In the genomic region with DNA sequence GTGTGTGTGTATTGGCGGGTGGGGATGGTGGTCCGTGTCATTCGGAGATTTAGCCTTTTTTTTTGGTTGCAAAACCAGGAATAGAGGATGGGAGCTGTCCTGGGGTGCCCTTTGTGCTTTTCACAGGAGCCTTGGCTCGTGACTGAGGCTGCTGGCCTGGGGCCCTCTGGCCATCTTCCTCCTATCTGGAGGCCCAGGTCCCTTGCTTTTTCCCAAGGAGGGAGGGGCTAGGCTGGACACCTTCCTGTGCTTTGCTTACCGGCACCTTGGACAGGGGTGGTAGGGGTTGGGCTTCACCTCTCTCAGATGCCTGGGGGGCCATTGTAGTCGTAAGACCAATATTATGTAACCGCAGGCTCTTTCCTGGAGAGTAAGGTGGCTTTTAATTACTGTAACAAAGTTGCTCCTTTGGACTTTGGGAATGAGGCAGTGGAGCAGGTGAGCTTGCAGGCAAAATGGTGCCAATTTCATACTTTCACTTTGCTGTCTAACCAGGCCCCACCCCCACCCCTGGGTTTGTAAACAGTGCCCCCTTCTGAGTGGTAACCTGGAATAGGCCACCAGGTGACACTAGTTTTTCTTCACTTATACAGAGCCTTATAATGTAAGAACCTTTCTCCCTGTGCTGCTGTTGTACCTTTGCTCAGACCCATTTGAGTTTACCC, we compare ENCODE assay signal across 8 cellular contexts.
DNase-seq lines count a peak whose midpoint lies in the region; ATAC-seq lines count a peak whose summit lies in the region.

No MANE protein-coding gene starts in this region.

- peak overlapping the region; percentile 80 to 82 for H3K9ac ChIP-seq in stomach smooth muscle (ENCODE audit: low read length in 2 of 2)

- H3K4me3 ChIP-seq in stomach smooth muscle (ENCODE audit: low read length in 2 of 2): peak overlapping the region; percentile 89 to 90

- H3K9me3 ChIP-seq in stomach smooth muscle (ENCODE audit: control insufficient read depth in 2 of 2, low read length in 2 of 2): no peaks in the 10 kb centered on the region

- DNase-seq in NCI-H524 (lab: John Stamatoyannopoulos, UW): peak; percentile 22 to 63
- no peak for DNase-seq in NCI-H524 treated with DMSO at 0.1 percent for 48 hours (lab: John Stamatoyannopoulos, UW)
- peak; percentile 28 for DNase-seq in NCI-H1694 (lab: John Stamatoyannopoulos, UW)
- peak; percentile 50 for DNase-seq in activated CD4-positive, alpha-beta T cell treated with anti-CD3 and anti-CD28 coated beads, Interleukin-2, amount 50 U/mL, for 1 hour
- DNase-seq in effector CD8-positive, alpha-beta T cell (lab: John Stamatoyannopoulos, UW): peak; percentile 44
- DNase-seq in midbrain (lab: John Stamatoyannopoulos, UW): peak; percentile 43

- H3K4me1 ChIP-seq in stomach smooth muscle (ENCODE audit: control insufficient read depth, insufficient read depth, low read length): peaks cover 40% of the 10 kb centered on the region

- peak overlapping the region; percentile 82 for H3K27ac ChIP-seq in stomach smooth muscle (ENCODE audit: low read length)

- ATAC-seq in GM21529 (IDR thresholded peaks at IDR 0.05; ENCODE audit: unreplicated experiment): no peak

- H3K27me3 ChIP-seq in stomach smooth muscle (ENCODE audit: control insufficient read depth in 1 of 2, insufficient read depth in 2 of 2, low read length in 2 of 2): no peaks in the 10 kb centered on the region

- peaks cover 21 to 27% of the 10 kb centered on the region in 2 donors for H3K36me3 ChIP-seq in stomach smooth muscle (ENCODE audit: control insufficient read depth in 2 of 2, insufficient read depth in 2 of 2, low read length in 2 of 2)
